16 cellular contexts compared by ENCODE assay signal in genomic region chr5:116271432-116271831, GRCh38.
DNase-seq lines count a peak whose midpoint lies in the region; ATAC-seq, FAIRE-seq and TF ChIP-seq lines count a peak whose summit lies in the region.
"Had no signal": no experiment of that assay in that cellular context is flagged by ENCODE, and none has a peak within 500 bp of the region (broad histone marks: within the 10 kb centered on the region; RNA-seq: fewer than 3 reads in every experiment).

No MANE protein-coding gene starts in this region.

- H3K4me1 Mint-ChIP-seq in mesothelial cell of epicardium = no peaks in the 10 kb centered on the region

- FAIRE-seq in HepG2 (lab: Jason Lieb, UNC) = no peak

- no peak overlapping the region for H2AFZ ChIP-seq in HepG2 (ENCODE audit: low read length)

- no peak overlapping the region for H3K4me3 Mint-ChIP-seq in mesothelial cell of epicardium
- H3K4me3 Mint-ChIP-seq: activated CD8-positive, alpha-beta T cell treated with anti-CD3 and anti-CD28 coated beads for 36 hours had no signal

- no peak overlapping the region for H3K9ac ChIP-seq in HepG2 (ENCODE audit: insufficient read depth, low read depth, low read length)

- H3K36me3 ChIP-seq in right lobe of liver (no peaks in the 10 kb centered on the region), HepG2 (replicated peaks in 1 of 2; ENCODE audit: control insufficient read depth in 1 of 2, insufficient read depth in 2 of 2, low read length in 2 of 2) (no peaks in the 10 kb centered on the region)

- H3K9me3 ChIP-seq in right lobe of liver = peaks cover 0 to 2% (median 0%) of the 10 kb centered on the region in 4 donors
- H3K9me3 ChIP-seq in HepG2 (ENCODE audit: low read length) = no peaks in the 10 kb centered on the region
- H3K9me3 ChIP-seq: testis had no signal

- no peaks in the 10 kb centered on the region for H3K27me3 ChIP-seq in right lobe of liver
- no peaks in the 10 kb centered on the region for H3K27me3 ChIP-seq in HepG2 (ENCODE audit: control insufficient read depth in 1 of 2, insufficient read depth in 2 of 2, low read length in 2 of 2)
- H3K27me3 ChIP-seq: testis had no signal

- BruUV-seq in HepG2 (replicated peaks; lab: Mats Ljungman, UMichigan) = no TSS peak

- POLR2A ChIA-PET in HepG2 (lab: Yijun Ruan, JAX) = no interaction called here

- TF ChIP-seq POLR2A in right lobe of liver (IDR thresholded peaks at IDR 0.05) (no peak), HepG2 (IDR thresholded peaks at IDR 0.05; ENCODE audit: insufficient read depth in 1 of 2, low read depth in 2 of 2, low read length in 2 of 2) (no peak), NB4 (IDR thresholded peaks at IDR 0.05; ENCODE audit: extremely low read depth, insufficient read length) (no peak)

- peaks cover 32% of the 10 kb centered on the region for H3K9me3 Mint-ChIP-seq in mesothelial cell of epicardium

- no peaks in the 10 kb centered on the region for H4K20me1 ChIP-seq in HepG2 (ENCODE audit: insufficient read depth, low read length)

- intact Hi-C loops in right lobe of liver (cut with DNase I) = no loop called here
- intact Hi-C loops in HepG2 (cut with micrococcal nuclease; ENCODE audit: unreplicated experiment) = no loop called here

- no peak overlapping the region for H3K4me2 ChIP-seq in HepG2 (ENCODE audit: low read depth, low read length)

- in situ Hi-C loops in HepG2 (cut with HindIII; ENCODE audit: extremely low pct_ligation_motif_present, low pct_unique_long_range_greater_than_20kb) = no loop called here

- DNase-seq in right lobe of liver (no peak), HepG2 (ENCODE audit: low spot score) (no peak), NB4 (ENCODE audit: low read depth) (peak; percentile 2), fibroblast of peridontal ligament (ENCODE audit: extremely low read depth) (peak; percentile 27), mesothelial cell of epicardium (ENCODE audit: low spot score in 2 of 2, unreplicated experiment in 2 of 2) (no peak), mesenteric fat pad (ENCODE audit: low spot score) (no peak)
- DNase-seq: ACHN; activated CD8-positive, alpha-beta T cell treated with anti-CD3 and anti-CD28 coated beads for 36 hours; amygdala; cortex of kidney; left ventricle myocardium inferior; NCI-H1417 treated with DMSO at 0.1 percent for 48 hours; NCI-H226; testis had no signal

- H3K27ac ChIP-seq in right lobe of liver (peak overlapping the region in 2 of 3 donors; percentile 56 to 61), HepG2 (ENCODE audit: extremely low read length, insufficient read depth, low read length) (no peak overlapping the region)
- H3K27ac ChIP-seq: left ventricle myocardium inferior, testis had no signal

- no peaks in the 10 kb centered on the region for H3K79me2 ChIP-seq in HepG2 (ENCODE audit: insufficient read depth, low read length)

- H3K27me3 Mint-ChIP-seq in mesothelial cell of epicardium (ENCODE audit: low read depth) = no peaks in the 10 kb centered on the region
- H3K27me3 Mint-ChIP-seq: activated CD8-positive, alpha-beta T cell treated with anti-CD3 and anti-CD28 coated beads for 36 hours had no signal

- no peak for ATAC-seq in right lobe of liver
- ATAC-seq in HepG2 = no peak
- no peak for ATAC-seq in GM21737 (IDR thresholded peaks at IDR 0.05; ENCODE audit: unreplicated experiment)
- ATAC-seq in GM21717 (IDR thresholded peaks at IDR 0.05; ENCODE audit: unreplicated experiment) = no peak
- ATAC-seq: activated CD8-positive, alpha-beta T cell treated with anti-CD3 and anti-CD28 coated beads for 36 hours had no signal

- TF ChIP-seq EP300 in HepG2 (IDR thresholded peaks at IDR 0.05; ENCODE audit: low read depth in 2 of 2, low read length in 2 of 2) = no peak
- no peak for TF ChIP-seq EP300 in HepG2 (CRISPR knock-in tag; IDR thresholded peaks at IDR 0.05; ENCODE audit: borderline replicate concordance)

- TF ChIP-seq RAD21 in HepG2 (CRISPR knock-in tag; IDR thresholded peaks at IDR 0.05) = no peak

- 45% methylated on average over 1 of the region's 1 CpG for WGBS in right lobe of liver (ENCODE audit: insufficient coverage, low coverage, low lambda C conversion rate, missing lambda C conversion rate)
- 96% methylated on average over 1 of the region's 1 CpG for WGBS in HepG2 (ENCODE audit: low lambda C conversion rate)

- CTCF ChIA-PET in HepG2 (lab: Yijun Ruan, JAX; ENCODE audit: low intra/inter-chr PET ratio, low total read pairs) = no interaction called here

- no peak overlapping the region for H3K4me3 ChIP-seq in right lobe of liver
- H3K4me3 ChIP-seq in HepG2 (replicated peaks in 1 of 3; ENCODE audit: insufficient read depth in 1 of 3, low read depth in 2 of 3, low read length in 3 of 3) = no peak overlapping the region
- H3K4me3 ChIP-seq in NB4 (ENCODE audit: low read depth, low read length) = no peak overlapping the region
- H3K4me3 ChIP-seq: left ventricle myocardium inferior, testis had no signal

- H3K4me1 ChIP-seq in right lobe of liver (peaks cover 0 to 42% (median 6%) of the 10 kb centered on the region in 4 donors), HepG2 (ENCODE audit: insufficient read depth, low read length) (no peaks in the 10 kb centered on the region)
- H3K4me1 ChIP-seq: left ventricle myocardium inferior, testis had no signal

- H3K27ac Mint-ChIP-seq in mesothelial cell of epicardium = no peak overlapping the region
- H3K27ac Mint-ChIP-seq: activated CD8-positive, alpha-beta T cell treated with anti-CD3 and anti-CD28 coated beads for 36 hours had no signal

- H3K36me3 Mint-ChIP-seq in mesothelial cell of epicardium = peaks cover 25% of the 10 kb centered on the region

- no peak for TF ChIP-seq CTCF in right lobe of liver (IDR thresholded peaks at IDR 0.05)
- no peak for TF ChIP-seq CTCF in HepG2 (CRISPR knock-in tag; IDR thresholded peaks at IDR 0.05)
- no peak for TF ChIP-seq CTCF in NB4 (IDR thresholded peaks at IDR 0.05; ENCODE audit: low read depth, low read length)
- no peak for TF ChIP-seq CTCF in mesothelial cell of epicardium (IDR thresholded peaks at IDR 0.05; ENCODE audit: unreplicated experiment)

TF ChIP-seq in HepG2, 621 proteins besides CTCF, POLR2A, EP300 and RAD21:
- TF ChIP-seq KLF11 (CRISPR knock-in tag; IDR thresholded peaks at IDR 0.05) = no peak
- TF ChIP-seq POLR2AphosphoS2 (IDR thresholded peaks at IDR 0.05; ENCODE audit: low read depth, low read length) = no peak
- TF ChIP-seq GRHL1 (CRISPR knock-in tag; conservative IDR thresholded peaks at IDR 0.05) = no peak
TF ChIP-seq in HepG2: peak in this region for 0.

Comparison
In these comparisons a context has a peak if more than half of its experiments do, and no peak if none do; other contexts are left out.
1. DNase-seq: peak in NB4 (single experiment) and fibroblast of peridontal ligament (single experiment); none in right lobe of liver (0 of 3), HepG2 (single experiment), mesothelial cell of epicardium (0 of 2) and mesenteric fat pad (single experiment).